In the genomic region with DNA sequence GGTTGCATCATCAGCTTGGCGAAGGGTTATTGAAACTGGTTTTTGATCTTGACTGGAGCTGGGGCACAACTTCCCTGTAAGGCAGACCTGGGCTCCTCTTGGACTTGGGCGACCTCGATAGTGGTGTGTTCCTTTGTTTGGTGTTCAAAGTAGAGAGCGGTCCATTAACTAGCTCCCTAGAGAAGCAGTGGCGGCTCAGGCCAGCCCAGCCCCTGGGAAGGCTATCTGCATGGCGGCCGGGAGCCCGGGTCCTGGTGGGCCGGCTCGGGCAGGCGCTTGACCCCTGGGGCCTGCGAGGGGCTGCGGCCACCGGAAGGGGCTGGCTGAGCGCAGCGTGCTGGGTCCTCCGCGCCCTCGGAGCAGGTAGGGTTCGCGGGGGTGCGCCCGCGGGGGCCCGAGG, we compare ENCODE assay signal across 7 cellular contexts. TPM values are rescaled to one million over a fixed set of nuclear protein-coding genes. Genes with fewer than 3 reads are reported as not detected.
A peak's percentile ranks its signal among the peaks of the same experiment; 100 is the strongest.
DNase-seq lines count a peak whose midpoint lies in the region; ATAC-seq, FAIRE-seq and TF ChIP-seq lines count a peak whose summit lies in the region.
"Not testable (repeated sequence)": the region's sequence is repeated elsewhere in the genome, so short reads cannot be mapped to it uniquely, and the experiment has no call there.

No MANE protein-coding gene starts in this region.

- intact Hi-C loops in Caco-2 (cut with micrococcal nuclease; ENCODE audit: unreplicated experiment); naive thymus-derived CD4-positive, alpha-beta T cell (cut with micrococcal nuclease); pancreas (cut with DNase I); testis (cut with DNase I; ENCODE audit: low total_unique reads): not testable (repeated sequence)

- POLR2A ChIA-PET in Caco-2 (lab: Charles Lee); activated CD8-positive, alpha-beta T cell treated with anti-CD3 and anti-CD28 coated beads, Interleukin-2, amount 10 ng/mL, durations not matched to agents 7 days and 5 days (lab: Charles Lee); naive thymus-derived CD4-positive, alpha-beta T cell (lab: Charles Lee): not testable (repeated sequence)

- H3K27ac ChIP-seq in hepatocyte, pancreas, testis: not testable (repeated sequence)
- H3K27ac ChIP-seq in naive thymus-derived CD4-positive, alpha-beta T cell (ENCODE audit: low read depth, low read length), result peak overlapping the region; percentile 41

- not testable (repeated sequence) for TF ChIP-seq POLR2A in testis (IDR thresholded peaks at IDR 0.05)

- H3K27me3 Mint-ChIP-seq in Caco-2 (ENCODE audit: insufficient read depth, unreplicated experiment); activated CD8-positive, alpha-beta T cell treated with anti-CD3 and anti-CD28 coated beads, Interleukin-2, amount 10 ng/mL, durations not matched to agents 7 days and 5 days (ENCODE audit: low read depth); glutamatergic neuron (ENCODE audit: unreplicated experiment); naive thymus-derived CD4-positive, alpha-beta T cell: not testable (repeated sequence)

- 17% methylated on average over 10 of the region's 25 CpGs for WGBS in hepatocyte (ENCODE audit: low lambda C conversion rate, missing lambda C conversion rate)
- 39 to 44% methylated on average over 6 to 7 of the region's 25 CpGs for WGBS in pancreas, 2 donors
- WGBS in testis, 2 donors, result 17% methylated on average over 7 of the region's 25 CpGs; no CpG with 5 or more reads in 1 of the 2 donors

- not testable (repeated sequence) for ATAC-seq in activated CD8-positive, alpha-beta T cell treated with anti-CD3 and anti-CD28 coated beads, Interleukin-2, amount 10 ng/mL, durations not matched to agents 7 days and 5 days; naive thymus-derived CD4-positive, alpha-beta T cell
- peak in 3 of 4 donors; percentile 7 to 20 (median 15) for ATAC-seq in pancreas

- peak overlapping the region; percentile 62 for H3K4me2 ChIP-seq in hepatocyte

- H3K36me3 Mint-ChIP-seq in Caco-2 (ENCODE audit: insufficient read depth, unreplicated experiment); activated CD8-positive, alpha-beta T cell treated with anti-CD3 and anti-CD28 coated beads, Interleukin-2, amount 10 ng/mL, durations not matched to agents 7 days and 5 days (ENCODE audit: low read depth); glutamatergic neuron (ENCODE audit: unreplicated experiment); naive thymus-derived CD4-positive, alpha-beta T cell: not testable (repeated sequence)

- not testable (repeated sequence) for H3K36me3 ChIP-seq in Caco-2 (ENCODE audit: control insufficient read depth, insufficient read depth, low read length); hepatocyte (replicated peaks; ENCODE audit: insufficient read depth, low read depth); naive thymus-derived CD4-positive, alpha-beta T cell (ENCODE audit: control insufficient read depth in 2 of 3, insufficient read depth in 3 of 3, low read length in 3 of 3); pancreas; testis (ENCODE audit: low read depth, missing control alignments)

- H3K9me3 Mint-ChIP-seq in Caco-2 (ENCODE audit: unreplicated experiment); activated CD8-positive, alpha-beta T cell treated with anti-CD3 and anti-CD28 coated beads, Interleukin-2, amount 10 ng/mL, durations not matched to agents 7 days and 5 days (ENCODE audit: insufficient read depth); glutamatergic neuron (ENCODE audit: unreplicated experiment); naive thymus-derived CD4-positive, alpha-beta T cell: not testable (repeated sequence)

- H3K4me1 Mint-ChIP-seq in Caco-2 (ENCODE audit: low read depth, unreplicated experiment); activated CD8-positive, alpha-beta T cell treated with anti-CD3 and anti-CD28 coated beads, Interleukin-2, amount 10 ng/mL, durations not matched to agents 7 days and 5 days (ENCODE audit: low read depth); glutamatergic neuron (ENCODE audit: low read depth, unreplicated experiment); naive thymus-derived CD4-positive, alpha-beta T cell: not testable (repeated sequence)

- H3K4me3 ChIP-seq in Caco-2 (ENCODE audit: low read depth, low read length), result peak overlapping the region; percentile 28
- H3K4me3 ChIP-seq in hepatocyte; naive thymus-derived CD4-positive, alpha-beta T cell (ENCODE audit: low read length); pancreas; testis: not testable (repeated sequence)

- DNase-seq in Caco-2 (peak; percentile 40 to 42), glutamatergic neuron (peak; percentile 31), testis (peak; percentile 13)
- DNase-seq in activated CD8-positive, alpha-beta T cell treated with anti-CD3 and anti-CD28 coated beads, Interleukin-2, amount 10 ng/mL, durations not matched to agents 7 days and 5 days, result peak; percentile 12
- not testable (repeated sequence) for DNase-seq in hepatocyte (ENCODE audit: low spot score); pancreas
- peak in 3 of 9 donors; percentile 9 to 15 (median 10) for DNase-seq in naive thymus-derived CD4-positive, alpha-beta T cell

- not testable (repeated sequence) for H3K4me3 Mint-ChIP-seq in Caco-2 (ENCODE audit: unreplicated experiment); activated CD8-positive, alpha-beta T cell treated with anti-CD3 and anti-CD28 coated beads, Interleukin-2, amount 10 ng/mL, durations not matched to agents 7 days and 5 days; glutamatergic neuron (ENCODE audit: unreplicated experiment)
- H3K4me3 Mint-ChIP-seq in naive thymus-derived CD4-positive, alpha-beta T cell, result peak overlapping the region in 1 of 10 donors; percentile 34

- TF ChIP-seq CTCF in Caco-2 (IDR thresholded peaks at IDR 0.05; ENCODE audit: insufficient read depth in 1 of 2, low read depth in 1 of 2, low read length in 1 of 2, severe bottlenecking in 1 of 2, unreplicated experiment in 1 of 2); glutamatergic neuron (IDR thresholded peaks at IDR 0.05; ENCODE audit: partially characterized antibody, unreplicated experiment); hepatocyte (IDR thresholded peaks at IDR 0.05; ENCODE audit: poor library complexity); pancreas (IDR thresholded peaks at IDR 0.05); testis (IDR thresholded peaks at IDR 0.05): not testable (repeated sequence)

- CTCF ChIA-PET in Caco-2 (lab: Charles Lee); activated CD8-positive, alpha-beta T cell treated with anti-CD3 and anti-CD28 coated beads, Interleukin-2, amount 10 ng/mL, durations not matched to agents 7 days and 5 days (lab: Charles Lee); naive thymus-derived CD4-positive, alpha-beta T cell (lab: Charles Lee): not testable (repeated sequence)

- not testable (repeated sequence) for FAIRE-seq in pancreas (lab: Jason Lieb, UNC)

- not testable (repeated sequence) for H3K9me2 ChIP-seq in hepatocyte (replicated peaks; ENCODE audit: insufficient read depth)

- BruUV-seq in Caco-2 (replicated peaks; lab: Mats Ljungman, UMichigan), result TSS peak; percentile 80

- H3K9me3 ChIP-seq in Caco-2; hepatocyte (ENCODE audit: low read depth); naive thymus-derived CD4-positive, alpha-beta T cell (ENCODE audit: control insufficient read depth in 2 of 3, low read length in 3 of 3); pancreas; testis: not testable (repeated sequence)

- not testable (repeated sequence) for H2AFZ ChIP-seq in hepatocyte

- H4K20me1 ChIP-seq in hepatocyte (ENCODE audit: insufficient read depth, poor library complexity, severe bottlenecking), result not testable (repeated sequence)

- H3K27ac Mint-ChIP-seq in Caco-2 (ENCODE audit: unreplicated experiment); activated CD8-positive, alpha-beta T cell treated with anti-CD3 and anti-CD28 coated beads, Interleukin-2, amount 10 ng/mL, durations not matched to agents 7 days and 5 days; glutamatergic neuron (ENCODE audit: unreplicated experiment); naive thymus-derived CD4-positive, alpha-beta T cell: not testable (repeated sequence)

- H3K4me1 ChIP-seq in Caco-2; hepatocyte (ENCODE audit: insufficient read depth); naive thymus-derived CD4-positive, alpha-beta T cell (ENCODE audit: control insufficient read depth in 2 of 2, insufficient read depth in 2 of 2, low read length in 2 of 2); pancreas; testis: not testable (repeated sequence)

- H3K27me3 ChIP-seq in Caco-2 (replicated peaks; ENCODE audit: control insufficient read depth, insufficient read depth, low read length); hepatocyte; naive thymus-derived CD4-positive, alpha-beta T cell (ENCODE audit: control insufficient read depth in 2 of 2, insufficient read depth in 2 of 2, low read length in 2 of 2); pancreas; testis: not testable (repeated sequence)

- H3K79me2 ChIP-seq in hepatocyte, result not testable (repeated sequence)

RNA-seq across cellular contexts. Expression of a gene that starts 0.8 kb away (rescaled TPM):
- total RNA-seq in Caco-2 (2022), result 45.8 and 48.4 TPM in 2 replicates
- total RNA-seq in activated CD8-positive, alpha-beta T cell treated with anti-CD3 and anti-CD28 coated beads, Interleukin-2, amount 10 ng/mL, durations not matched to agents 7 days and 5 days, result 1 to 10 TPM; 4.1 to 4.8 TPM
- 60.7 TPM for total RNA-seq in glutamatergic neuron (ENCODE audit: unreplicated experiment)
- total RNA-seq in hepatocyte, result 16.9 and 21.2 TPM in 2 replicates
- 9.4 and 11.4 TPM in 2 replicates for polyA plus RNA-seq in hepatocyte
- total RNA-seq in naive thymus-derived CD4-positive, alpha-beta T cell, result 10 to 100 TPM in 4 of 5 experiments, 1 to 10 TPM in 1; 4.5 to 13.8 (median 11.4) TPM
- 1 to 10 TPM in 1 of 2 donors, under 1 TPM in 1; 0.44 to 1.2 TPM for polyA plus RNA-seq in naive thymus-derived CD4-positive, alpha-beta T cell
- 1 to 10 TPM; 1.8 to 2.7 (median 2.2) TPM for total RNA-seq in pancreas
- 1 to 10 TPM; 1.5 to 1.9 TPM for polyA plus RNA-seq in pancreas
- total RNA-seq in testis, result 10 to 100 TPM; 24.0 to 24.4 TPM
- polyA plus RNA-seq in testis (ENCODE audit: insufficient read depth, low read depth, low replicate concordance), result 11.1 TPM

RNA-seq across cellular contexts. Expression of a gene that starts 32.8 kb away (rescaled TPM):
- not detected in 2 replicates for total RNA-seq in Caco-2 (2022)
- total RNA-seq in activated CD8-positive, alpha-beta T cell treated with anti-CD3 and anti-CD28 coated beads, Interleukin-2, amount 10 ng/mL, durations not matched to agents 7 days and 5 days, result under 1 TPM; 0.18 to 0.68 TPM
- total RNA-seq in glutamatergic neuron (ENCODE audit: unreplicated experiment), result 0.07 TPM
- total RNA-seq in hepatocyte, result 0.17 TPM in 1 of 2 replicates, not detected in the other
- 0.02 TPM in 1 of 2 replicates, not detected in the other for polyA plus RNA-seq in hepatocyte
- total RNA-seq in naive thymus-derived CD4-positive, alpha-beta T cell, result 1 to 10 TPM in 2 of 5 experiments, under 1 TPM in 2, not detected in 1; 0.31 to 4.1 (median 1.8) TPM
- 1 to 10 TPM in 1 of 2 donors, under 1 TPM in 1; 0.96 to 1.3 TPM for polyA plus RNA-seq in naive thymus-derived CD4-positive, alpha-beta T cell
- total RNA-seq in pancreas, result under 1 TPM in 2 of 6 donors, not detected in 4; 0.14 to 0.22 TPM
- polyA plus RNA-seq in pancreas, result under 1 TPM in 1 of 2 donors, not detected in 1; 0.05 TPM
- 10 to 100 TPM; 12.1 to 16.9 TPM for total RNA-seq in testis
- 32.9 TPM for polyA plus RNA-seq in testis (ENCODE audit: insufficient read depth, low read depth, low replicate concordance)

RNA-seq across cellular contexts. Expression of a gene that starts 50.8 kb away (rescaled TPM):
- total RNA-seq in Caco-2 (2022), result 7.5 and 8.5 TPM in 2 replicates
- 1 to 10 TPM; 1.1 to 2.4 TPM for total RNA-seq in activated CD8-positive, alpha-beta T cell treated with anti-CD3 and anti-CD28 coated beads, Interleukin-2, amount 10 ng/mL, durations not matched to agents 7 days and 5 days
- total RNA-seq in glutamatergic neuron (ENCODE audit: unreplicated experiment), result 11.5 TPM
- total RNA-seq in hepatocyte, result 5.9 and 13.4 TPM in 2 replicates
- 3.9 and 15.5 TPM in 2 replicates for polyA plus RNA-seq in hepatocyte
- 1 to 10 TPM; 1.3 to 7.3 (median 3.7) TPM for total RNA-seq in naive thymus-derived CD4-positive, alpha-beta T cell
- polyA plus RNA-seq in naive thymus-derived CD4-positive, alpha-beta T cell, result 1 to 10 TPM in 1 of 2 donors, under 1 TPM in 1; 0.51 to 2.3 TPM
- under 1 TPM in 5 of 6 donors, not detected in 1; 0.20 to 0.55 (median 0.51) TPM for total RNA-seq in pancreas
- 1 to 10 TPM in 1 of 2 donors, under 1 TPM in 1; 0.68 to 1.8 TPM for polyA plus RNA-seq in pancreas
- 10 to 100 TPM; 54.4 to 78.2 TPM for total RNA-seq in testis
- 35.3 TPM for polyA plus RNA-seq in testis (ENCODE audit: insufficient read depth, low read depth, low replicate concordance)
